9 cellular contexts compared by ENCODE assay signal in the genomic region with DNA sequence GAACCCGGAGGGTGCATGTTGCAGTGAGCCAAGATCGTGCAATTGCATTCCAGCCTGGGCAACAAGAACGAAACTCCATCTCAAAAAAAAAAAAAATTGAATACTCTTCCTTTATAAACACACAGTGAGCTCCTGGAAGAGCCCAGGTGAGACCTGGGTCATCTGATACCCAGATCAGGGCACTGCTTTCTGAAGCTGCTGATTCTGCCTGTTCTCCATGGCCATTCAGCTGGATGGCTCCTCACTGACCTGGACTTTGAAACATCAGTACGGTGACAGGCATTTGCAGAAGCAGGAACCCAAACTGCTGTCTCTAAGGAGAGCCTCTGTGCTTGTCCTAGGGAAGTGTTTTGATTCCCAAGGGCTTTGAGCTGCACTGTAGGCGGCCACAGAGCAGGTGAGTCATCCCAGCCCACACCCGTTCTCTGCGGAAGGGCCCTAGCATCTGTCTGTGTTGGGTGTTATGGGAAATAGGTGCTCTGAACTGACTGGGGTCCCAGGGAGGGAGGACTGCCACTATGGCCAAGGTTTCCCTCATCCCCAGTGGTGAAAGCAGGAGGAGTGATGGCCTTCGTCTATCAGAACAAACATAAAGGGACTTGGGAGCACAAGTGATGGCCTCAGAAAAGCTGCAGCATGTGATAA.
DNase-seq lines count a peak whose midpoint lies in the region; ATAC-seq and TF ChIP-seq lines count a peak whose summit lies in the region.
"Had no signal": no experiment of that assay in that cellular context is flagged by ENCODE, and none has a peak within 500 bp of the region (broad histone marks: within the 10 kb centered on the region; RNA-seq: fewer than 3 reads in every experiment).

No MANE protein-coding gene starts in this region.

- H2AFZ ChIP-seq in hepatocyte: no peak overlapping the region

- H3K9me3 ChIP-seq in Peyer's patch (no peaks in the 10 kb centered on the region), hepatocyte (ENCODE audit: low read depth) (no peaks in the 10 kb centered on the region)

- H3K27ac ChIP-seq in Peyer's patch (no peak overlapping the region), hepatocyte (peak overlapping the region; percentile 63)

- no peaks in the 10 kb centered on the region for H3K36me3 ChIP-seq in Peyer's patch
- H3K36me3 ChIP-seq in hepatocyte (replicated peaks; ENCODE audit: insufficient read depth, low read depth): no peaks in the 10 kb centered on the region

- H3K4me2 ChIP-seq in hepatocyte: no peak overlapping the region

- no peaks in the 10 kb centered on the region for H3K27me3 ChIP-seq in Peyer's patch
- no peaks in the 10 kb centered on the region for H3K27me3 ChIP-seq in hepatocyte

- H3K9me2 ChIP-seq in hepatocyte (replicated peaks; ENCODE audit: insufficient read depth): no peaks in the 10 kb centered on the region

- 56% methylated on average over 8 of the region's 8 CpGs for WGBS in hepatocyte (ENCODE audit: low lambda C conversion rate, missing lambda C conversion rate)

- no peak for ATAC-seq in GM18858 (IDR thresholded peaks at IDR 0.05; ENCODE audit: unreplicated experiment)
- no peak for ATAC-seq in GM19328 (IDR thresholded peaks at IDR 0.05; ENCODE audit: unreplicated experiment)

- H3K4me1 ChIP-seq in Peyer's patch: no peaks in the 10 kb centered on the region
- H3K4me1 ChIP-seq in hepatocyte (ENCODE audit: insufficient read depth): no peaks in the 10 kb centered on the region

- H3K9me3 Mint-ChIP-seq in HFFc6: no peaks in the 10 kb centered on the region

- H3K4me3 Mint-ChIP-seq in HFFc6: no peak overlapping the region

- TF ChIP-seq CTCF in HFFc6 (IDR thresholded peaks at IDR 0.05) (no peak), Peyer's patch (IDR thresholded peaks at IDR 0.05) (no peak), hepatocyte (IDR thresholded peaks at IDR 0.05; ENCODE audit: poor library complexity) (no peak)

- TF ChIP-seq POLR2A in Peyer's patch (IDR thresholded peaks at IDR 0.05): no peak

- H3K27ac Mint-ChIP-seq in HFFc6: peak overlapping the region; percentile 30; the same call in 1 of the 2 replicates

- H3K27me3 Mint-ChIP-seq in HFFc6 (ENCODE audit: insufficient read depth): no peaks in the 10 kb centered on the region; the same call in 1 of the 2 replicates

- DNase-seq in COLO829 (ENCODE audit: low spot score) (peak; percentile 51), HFFc6 (peak; percentile 50), Peyer's patch (peak in 2 of 3 donors; percentile 69 to 79), hepatocyte (ENCODE audit: low spot score) (peak; percentile 75), pons (ENCODE audit: low spot score) (no peak), NCI-H1105 treated with DMSO at 0.1 percent for 48 hours (lab: John Stamatoyannopoulos, UW) (no peak)
- DNase-seq: activated CD8-positive, alpha-beta memory T cell treated with anti-CD3 and anti-CD28 coated beads for 24 hours had no signal

- H4K20me1 ChIP-seq in hepatocyte (ENCODE audit: insufficient read depth, poor library complexity, severe bottlenecking): no peaks in the 10 kb centered on the region

- no peaks in the 10 kb centered on the region for H3K79me2 ChIP-seq in hepatocyte

- H3K36me3 Mint-ChIP-seq in HFFc6 (ENCODE audit: low read depth): no peaks in the 10 kb centered on the region

- H3K4me1 Mint-ChIP-seq in HFFc6 (ENCODE audit: low read depth): peaks cover 46% of the 10 kb centered on the region

- H3K4me3 ChIP-seq in Peyer's patch (no peak overlapping the region), hepatocyte (no peak overlapping the region)

Comparison
In these comparisons a context has a peak if more than half of its experiments do, and no peak if none do; other contexts are left out.
1. DNase-seq: peak in COLO829 (single experiment), HFFc6 (single experiment), Peyer's patch (2 of 3) and hepatocyte (single experiment); none in pons (single experiment) and NCI-H1105 treated with DMSO at 0.1 percent for 48 hours (single experiment).